In genomic region chr6:129642322-129642721, GRCh38 we compare ENCODE assay signal across 3 cellular contexts.
TF ChIP-seq lines count a peak whose summit lies in the region.

No MANE protein-coding gene starts in this region.

TF ChIP-seq in SK-N-SH, 30 proteins besides CTCF, POLR2A, EP300 and RAD21:
- TF ChIP-seq ZBTB33 (IDR thresholded peaks at IDR 0.05; ENCODE audit: borderline replicate concordance, low read depth) (no peak), FOXM1 (IDR thresholded peaks at IDR 0.05; ENCODE audit: low read depth) (no peak), SMC3 (IDR thresholded peaks at IDR 0.05; ENCODE audit: low read depth, low read length) (no peak), IRF3 (IDR thresholded peaks at IDR 0.05; ENCODE audit: low read depth, low read length) (no peak)
TF ChIP-seq in SK-N-SH: peak in this region for 0.

TF ChIP-seq in SK-N-SH treated with all-trans-retinoic acid at 6 μM for 48 hours, 23 proteins besides CTCF, POLR2A, EP300 and RAD21:
- TF ChIP-seq CREB5 (CRISPR knock-in tag; IDR thresholded peaks at IDR 0.05; ENCODE audit: low read depth): no peak
- TF ChIP-seq TSHZ2 (CRISPR knock-in tag; IDR thresholded peaks at IDR 0.05): no peak
- TF ChIP-seq ZC3H10 (CRISPR knock-in tag; IDR thresholded peaks at IDR 0.05): no peak
- TF ChIP-seq ZFP3 (CRISPR knock-in tag; IDR thresholded peaks at IDR 0.05): no peak
- TF ChIP-seq ZFP30 (CRISPR knock-in tag; IDR thresholded peaks at IDR 0.05): no peak
- no peak for TF ChIP-seq PATZ1 (CRISPR knock-in tag; IDR thresholded peaks at IDR 0.05; ENCODE audit: borderline replicate concordance)
- TF ChIP-seq RARB (CRISPR knock-in tag; IDR thresholded peaks at IDR 0.05): no peak

TF ChIP-seq in IMR-90, 13 proteins besides CTCF, POLR2A, EP300 and RAD21:
- no peak for TF ChIP-seq ELK1 (IDR thresholded peaks at IDR 0.05; ENCODE audit: borderline replicate concordance, low read depth, low read length)
- TF ChIP-seq MXI1 (IDR thresholded peaks at IDR 0.05; ENCODE audit: borderline replicate concordance, low read depth, low read length): no peak
- no peak for TF ChIP-seq BHLHE40 (IDR thresholded peaks at IDR 0.05; ENCODE audit: low read depth, low read length)
- TF ChIP-seq CHD1 (IDR thresholded peaks at IDR 0.05; ENCODE audit: low read depth, low read length): no peak
- no peak for TF ChIP-seq RCOR1 (IDR thresholded peaks at IDR 0.05; ENCODE audit: insufficient replicate concordance, low read length)
- no peak for TF ChIP-seq FOS (IDR thresholded peaks at IDR 0.05; ENCODE audit: low read depth, low read length)
- TF ChIP-seq RFX5 (IDR thresholded peaks at IDR 0.05; ENCODE audit: low read depth, low read length): no peak
- TF ChIP-seq MAFK (IDR thresholded peaks at IDR 0.05; ENCODE audit: low read depth, low read length): no peak
- no peak for TF ChIP-seq CEBPB (IDR thresholded peaks at IDR 0.05; ENCODE audit: low read depth, low read length)
- no peak for TF ChIP-seq MAZ (IDR thresholded peaks at IDR 0.05; ENCODE audit: borderline replicate concordance, low read depth, low read length)
- no peak for TF ChIP-seq SMC3 (IDR thresholded peaks at IDR 0.05; ENCODE audit: low read depth, low read length)
- TF ChIP-seq USF2 (IDR thresholded peaks at IDR 0.05; ENCODE audit: low read depth, low read length): no peak
- no peak for TF ChIP-seq NFE2L2 (IDR thresholded peaks at IDR 0.05; ENCODE audit: low read depth, low read length)
